ENCODE assay signal across 24 cellular contexts in genomic region chr1:4149281-4149680, GRCh38.
"Had no signal": no experiment of that assay in that cellular context is flagged by ENCODE, and none has a peak within 500 bp of the region (broad histone marks: within the 10 kb centered on the region; RNA-seq: fewer than 3 reads in every experiment).

No MANE protein-coding gene starts in this region.

- H3K4me3 Mint-ChIP-seq: dendritic cell treated with granulocyte-macrophage colony-stimulating factor and Interleukin-4, amounts not matched to agents 40 ng/mL and 50 ng/mL, for 4 days; effector memory CD8-positive, alpha-beta T cell; endodermal cell; mesothelial cell of epicardium had no signal

- H3K27ac Mint-ChIP-seq: dendritic cell treated with granulocyte-macrophage colony-stimulating factor and Interleukin-4, amounts not matched to agents 40 ng/mL and 50 ng/mL, for 4 days; effector memory CD8-positive, alpha-beta T cell; endodermal cell; mesothelial cell of epicardium had no signal

- H3K9me3 Mint-ChIP-seq: dendritic cell treated with granulocyte-macrophage colony-stimulating factor and Interleukin-4, amounts not matched to agents 40 ng/mL and 50 ng/mL, for 4 days; effector memory CD8-positive, alpha-beta T cell; endodermal cell; mesothelial cell of epicardium had no signal

- H3K9me3 ChIP-seq: colonic mucosa, esophagus squamous epithelium, gastrocnemius medialis, heart right ventricle, left lung, lower lobe of right lung, mucosa of descending colon had no signal

- H3K4me3 ChIP-seq: colonic mucosa, esophagus squamous epithelium, gastrocnemius medialis, heart right ventricle, left lung, lower lobe of right lung, mucosa of descending colon had no signal

- H3K36me3 ChIP-seq: colonic mucosa, esophagus squamous epithelium, gastrocnemius medialis, heart right ventricle, left lung, lower lobe of right lung had no signal

- ATAC-seq: effector memory CD8-positive, alpha-beta T cell; esophagus mucosa; gastrocnemius medialis; heart right ventricle; left cardiac atrium; left lung; left ventricle myocardium superior; lower lobe of right lung; mucosa of descending colon had no signal

- H3K27ac ChIP-seq: colonic mucosa, epithelial cell of prostate, esophagus squamous epithelium, gastrocnemius medialis, heart right ventricle, left lung, lower lobe of right lung had no signal

- DNase-seq: colonic mucosa; cortex of kidney; effector CD8-positive, alpha-beta T cell; effector memory CD8-positive, alpha-beta T cell; endodermal cell; erythroblast; esophagus squamous epithelium; foreskin fibroblast; foreskin melanocyte; gastrocnemius medialis; glutamatergic neuron; head of caudate nucleus; heart right ventricle; hippocampal formation; left cardiac atrium; left lung; left ventricle myocardium superior; lower lobe of right lung; mesenchymal stem cell; mucosa of descending colon had no signal

- H3K27me3 Mint-ChIP-seq: dendritic cell treated with granulocyte-macrophage colony-stimulating factor and Interleukin-4, amounts not matched to agents 40 ng/mL and 50 ng/mL, for 4 days had no signal

- H3K4me1 ChIP-seq: colonic mucosa, gastrocnemius medialis, heart right ventricle, left lung, lower lobe of right lung had no signal

- H3K27me3 ChIP-seq: colonic mucosa, gastrocnemius medialis had no signal

- H3K4me1 Mint-ChIP-seq: endodermal cell, mesothelial cell of epicardium had no signal
